Comparison of ENCODE assay signal across 21 cellular contexts in the genomic region with DNA sequence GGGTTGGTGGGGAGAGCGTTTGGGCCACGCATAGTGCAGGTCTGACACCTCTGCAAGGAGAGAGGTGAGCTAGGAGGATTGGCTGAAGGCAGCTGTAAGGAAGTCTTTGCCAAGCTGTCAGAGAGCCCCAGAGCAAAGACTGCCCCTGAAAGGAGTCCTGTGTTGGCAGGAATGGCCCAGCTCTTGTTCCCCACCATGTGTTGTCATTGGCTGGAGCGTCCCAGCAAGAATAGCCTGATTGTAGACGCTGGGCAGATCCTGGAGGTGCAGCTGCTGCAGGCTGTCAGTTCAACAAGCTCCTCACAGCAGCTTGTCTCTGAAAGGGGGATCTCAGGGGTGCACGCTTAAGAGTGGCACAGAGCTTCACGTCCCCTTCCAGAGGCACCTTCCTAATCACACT.
"Had no signal": no experiment of that assay in that cellular context is flagged by ENCODE, and none has a peak within 500 bp of the region (broad histone marks: within the 10 kb centered on the region; RNA-seq: fewer than 3 reads in every experiment).

No MANE protein-coding gene starts in this region.

- H3K36me3 ChIP-seq: esophagus squamous epithelium, prostate gland, right lobe of liver, spleen, transverse colon had no signal

- H3K27me3 ChIP-seq: esophagus squamous epithelium, heart left ventricle, right lobe of liver, testis, transverse colon had no signal

- H3K9me3 Mint-ChIP-seq: dendritic cell treated with granulocyte-macrophage colony-stimulating factor and Interleukin-4, amounts not matched to agents 40 ng/mL and 50 ng/mL, for 4 days; natural killer cell treated with Interleukin-12 subunit alpha and Interleukin-12 subunit beta and Interleukin-15 and Interleukin-18, amount 100 ng/mL, for 72 hours had no signal

- H3K36me3 Mint-ChIP-seq: natural killer cell treated with Interleukin-12 subunit alpha and Interleukin-12 subunit beta and Interleukin-15 and Interleukin-18, amount 100 ng/mL, for 72 hours had no signal

- H3K4me3 ChIP-seq: esophagus squamous epithelium, heart left ventricle, mucosa of descending colon, prostate gland, right lobe of liver, spleen, testis, transverse colon had no signal

- H3K9me3 ChIP-seq: esophagus squamous epithelium, heart left ventricle, mucosa of descending colon, prostate gland, right lobe of liver, spleen, testis, transverse colon had no signal

- DNase-seq: cerebellar nuclear complex; esophagus squamous epithelium; foreskin fibroblast; heart left ventricle; mammary epithelial cell; mucosa of descending colon; retina; right lobe of liver; spleen; stimulated activated CD4-positive, alpha-beta T cell treated with anti-CD3 and anti-CD28 coated beads, Interleukin-15, amount 100 ng/mL, for 24 hours; stimulated activated CD4-positive, alpha-beta T cell treated with anti-CD3 and anti-CD28 coated beads, Interleukin-1b, Interleukin-23, amount 100 ng/mL, for 48 hours; stimulated activated CD4-positive, alpha-beta T cell treated with anti-CD3 and anti-CD28 coated beads, Interleukin-4, amount 100 ng/mL, for 24 hours; stimulated activated naive CD8-positive, alpha-beta T cell treated with anti-CD3 and anti-CD28 coated beads, Interleukin-15, amount 100 ng/mL, for 72 hours; testis; transverse colon had no signal

- H2AFZ ChIP-seq: parathyroid adenoma had no signal

- H3K27ac Mint-ChIP-seq: dendritic cell treated with granulocyte-macrophage colony-stimulating factor and Interleukin-4, amounts not matched to agents 40 ng/mL and 50 ng/mL, for 4 days; natural killer cell treated with Interleukin-12 subunit alpha and Interleukin-12 subunit beta and Interleukin-15 and Interleukin-18, amount 100 ng/mL, for 72 hours; stimulated activated memory B cell treated with anti-CD40 and anti-IgM and Interleukin-4, amounts not matched to agents 10 μg/mL and 1 μg/mL and 100 μg/mL, for 72 hours; stimulated activated naive CD8-positive, alpha-beta T cell treated with anti-CD3 and anti-CD28 coated beads, Interleukin-15, amount 100 ng/mL, for 72 hours had no signal

- H3K27ac ChIP-seq: esophagus squamous epithelium, parathyroid adenoma, prostate gland, right lobe of liver, spleen, testis, transverse colon had no signal

- H3K4me3 Mint-ChIP-seq: dendritic cell treated with granulocyte-macrophage colony-stimulating factor and Interleukin-4, amounts not matched to agents 40 ng/mL and 50 ng/mL, for 4 days; natural killer cell treated with Interleukin-12 subunit alpha and Interleukin-12 subunit beta and Interleukin-15 and Interleukin-18, amount 100 ng/mL, for 72 hours; stimulated activated memory B cell treated with anti-CD40 and anti-IgM and Interleukin-4, amounts not matched to agents 10 μg/mL and 1 μg/mL and 100 μg/mL, for 72 hours; stimulated activated naive CD8-positive, alpha-beta T cell treated with anti-CD3 and anti-CD28 coated beads, Interleukin-15, amount 100 ng/mL, for 72 hours had no signal

- H3K4me1 ChIP-seq: prostate gland, right lobe of liver, testis had no signal

- H3K4me1 Mint-ChIP-seq: stimulated activated memory B cell treated with anti-CD40 and anti-IgM and Interleukin-4, amounts not matched to agents 10 μg/mL and 1 μg/mL and 100 μg/mL, for 72 hours; stimulated activated naive CD8-positive, alpha-beta T cell treated with anti-CD3 and anti-CD28 coated beads, Interleukin-15, amount 100 ng/mL, for 72 hours had no signal

- H3K9ac ChIP-seq: parathyroid adenoma had no signal

- ATAC-seq: left lobe of liver; mucosa of descending colon; natural killer cell treated with Interleukin-12 subunit alpha and Interleukin-12 subunit beta and Interleukin-15 and Interleukin-18, amount 100 ng/mL, for 72 hours; right lobe of liver; stimulated activated memory B cell treated with anti-CD40 and anti-IgM and Interleukin-4, amounts not matched to agents 10 μg/mL and 1 μg/mL and 100 μg/mL, for 72 hours; stimulated activated naive CD8-positive, alpha-beta T cell treated with anti-CD3 and anti-CD28 coated beads, Interleukin-15, amount 100 ng/mL, for 72 hours had no signal

- H3K27me3 Mint-ChIP-seq: dendritic cell treated with granulocyte-macrophage colony-stimulating factor and Interleukin-4, amounts not matched to agents 40 ng/mL and 50 ng/mL, for 4 days; natural killer cell treated with Interleukin-12 subunit alpha and Interleukin-12 subunit beta and Interleukin-15 and Interleukin-18, amount 100 ng/mL, for 72 hours had no signal
